8 cellular contexts compared by ENCODE assay signal in the genomic region with DNA sequence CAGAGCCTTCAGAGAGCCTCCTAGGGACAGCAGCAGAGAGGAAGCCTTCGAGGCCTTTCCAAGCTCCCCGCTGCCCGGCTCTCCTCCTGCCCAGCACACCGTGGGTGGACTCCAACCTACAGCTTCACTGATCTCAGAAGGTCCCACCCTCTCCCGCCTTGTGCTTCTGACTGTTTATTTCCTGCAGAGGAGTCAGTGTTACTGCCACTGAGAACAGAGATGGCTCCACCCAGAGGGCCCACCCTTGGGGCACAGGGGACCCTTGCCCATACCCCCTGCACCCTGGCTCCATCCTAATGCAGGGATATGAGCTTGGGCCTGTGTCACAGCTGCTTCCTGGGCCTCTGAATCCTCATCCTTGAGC. TPM values are rescaled to one million over a fixed set of nuclear protein-coding genes. Genes with fewer than 3 reads are reported as not detected.
DNase-seq lines count a peak whose midpoint lies in the region; ATAC-seq and FAIRE-seq lines count a peak whose summit lies in the region.

No MANE protein-coding gene starts in this region.

- no peaks in the 10 kb centered on the region for H3K9me3 Mint-ChIP-seq in activated CD4-positive, alpha-beta memory T cell treated with anti-CD3 and anti-CD28 coated beads, Interleukin-2, amount 10 ng/mL, durations not matched to agents 7 days and 5 days

- H3K27ac Mint-ChIP-seq in activated CD4-positive, alpha-beta memory T cell treated with anti-CD3 and anti-CD28 coated beads, Interleukin-2, amount 10 ng/mL, durations not matched to agents 7 days and 5 days, result peak overlapping the region; percentile 91

- ATAC-seq in GM21360 (IDR thresholded peaks at IDR 0.05; ENCODE audit: unreplicated experiment) (no peak), HG02852 (IDR thresholded peaks at IDR 0.05; ENCODE audit: unreplicated experiment) (no peak)

- H3K4me3 Mint-ChIP-seq in activated CD4-positive, alpha-beta memory T cell treated with anti-CD3 and anti-CD28 coated beads, Interleukin-2, amount 10 ng/mL, durations not matched to agents 7 days and 5 days, result peak overlapping the region; percentile 58

- peaks cover 62% of the 10 kb centered on the region for H3K4me1 Mint-ChIP-seq in activated CD4-positive, alpha-beta memory T cell treated with anti-CD3 and anti-CD28 coated beads, Interleukin-2, amount 10 ng/mL, durations not matched to agents 7 days and 5 days

- no peak for FAIRE-seq in small intestine (lab: Jason Lieb, UNC)

- no peaks in the 10 kb centered on the region for H3K27me3 Mint-ChIP-seq in activated CD4-positive, alpha-beta memory T cell treated with anti-CD3 and anti-CD28 coated beads, Interleukin-2, amount 10 ng/mL, durations not matched to agents 7 days and 5 days

- H3K27me3 ChIP-seq in small intestine (ENCODE audit: control insufficient read depth in 2 of 2, insufficient read depth in 2 of 2, low read length in 2 of 2), result no peaks in the 10 kb centered on the region

- H3K27ac ChIP-seq in small intestine (ENCODE audit: low read depth in 1 of 2, low read length in 1 of 2), result peak overlapping the region; percentile 79 to 95

- CTCF ChIA-PET in activated CD4-positive, alpha-beta memory T cell treated with anti-CD3 and anti-CD28 coated beads, Interleukin-2, amount 10 ng/mL, durations not matched to agents 7 days and 5 days (lab: Charles Lee), result interaction anchor here (1.0 to 1.5 kb wide), 3 partner anchors 25 to 67 kb away, joined by 3 to 6 read pairs (median 3); no protein-coding TSS in a partner anchor

- no peaks in the 10 kb centered on the region for H3K36me3 Mint-ChIP-seq in activated CD4-positive, alpha-beta memory T cell treated with anti-CD3 and anti-CD28 coated beads, Interleukin-2, amount 10 ng/mL, durations not matched to agents 7 days and 5 days (ENCODE audit: low read depth)

- 15 to 41% (median 24%) methylated on average over 5 of the region's 5 CpGs for WGBS in small intestine, 3 donors

- no peaks in the 10 kb centered on the region for H3K36me3 ChIP-seq in small intestine (ENCODE audit: control insufficient read depth in 2 of 2, insufficient read depth in 2 of 2, low read length in 2 of 2)

- POLR2A ChIA-PET in activated CD4-positive, alpha-beta memory T cell treated with anti-CD3 and anti-CD28 coated beads, Interleukin-2, amount 10 ng/mL, durations not matched to agents 7 days and 5 days (lab: Charles Lee), result interaction anchor here (0.6 to 11.4 kb wide), 11 partner anchors 8 to 194 kb away, joined by 3 to 144 read pairs (median 3); partner anchors contain the start of gene TOB1

- H3K4me3 ChIP-seq in small intestine (ENCODE audit: low read depth in 1 of 2, low read length in 2 of 2), result no peak overlapping the region

- H3K4me1 ChIP-seq in small intestine (ENCODE audit: control insufficient read depth in 2 of 2, insufficient read depth in 1 of 2, low read depth in 1 of 2, low read length in 1 of 2), result peaks cover 7 to 13% of the 10 kb centered on the region in 2 donors

- H3K9me3 ChIP-seq in small intestine (ENCODE audit: control insufficient read depth, low read depth), result no peaks in the 10 kb centered on the region

- DNase-seq in ELR (ENCODE audit: low read depth) (peak; percentile 23), globus pallidus (ENCODE audit: low spot score) (peak; percentile 34), small intestine (peak; percentile 83), activated gamma-delta T cell treated with Interleukin-2 at 50 U/mL for 16 hours (no peak), NCI-H1092 (lab: John Stamatoyannopoulos, UW) (no peak)
- peak; percentile 50 for DNase-seq in activated CD4-positive, alpha-beta memory T cell treated with anti-CD3 and anti-CD28 coated beads, Interleukin-2, amount 10 ng/mL, durations not matched to agents 7 days and 5 days

RNA-seq across cellular contexts. Expression of gene TOB1, which starts 52.8 kb away (rescaled TPM):
- 100 to 1,000 TPM; 121 to 124 TPM for total RNA-seq in activated CD4-positive, alpha-beta memory T cell treated with anti-CD3 and anti-CD28 coated beads, Interleukin-2, amount 10 ng/mL, durations not matched to agents 7 days and 5 days
- 10 to 100 TPM; 24.6 to 42.0 (median 34.4) TPM for polyA plus RNA-seq in small intestine

Comparison
In these comparisons a context has a peak if more than half of its experiments do, and no peak if none do; other contexts are left out.
1. DNase-seq: peak in ELR (single experiment), activated CD4-positive, alpha-beta memory T cell treated with anti-CD3 and anti-CD28 coated beads, Interleukin-2, amount 10 ng/mL, durations not matched to agents 7 days and 5 days (single experiment), globus pallidus (single experiment) and small intestine (single experiment); none in activated gamma-delta T cell treated with Interleukin-2 at 50 U/mL for 16 hours (single experiment) and NCI-H1092 (single experiment).